Comparison of ENCODE assay signal across 8 cellular contexts in the genomic region with DNA sequence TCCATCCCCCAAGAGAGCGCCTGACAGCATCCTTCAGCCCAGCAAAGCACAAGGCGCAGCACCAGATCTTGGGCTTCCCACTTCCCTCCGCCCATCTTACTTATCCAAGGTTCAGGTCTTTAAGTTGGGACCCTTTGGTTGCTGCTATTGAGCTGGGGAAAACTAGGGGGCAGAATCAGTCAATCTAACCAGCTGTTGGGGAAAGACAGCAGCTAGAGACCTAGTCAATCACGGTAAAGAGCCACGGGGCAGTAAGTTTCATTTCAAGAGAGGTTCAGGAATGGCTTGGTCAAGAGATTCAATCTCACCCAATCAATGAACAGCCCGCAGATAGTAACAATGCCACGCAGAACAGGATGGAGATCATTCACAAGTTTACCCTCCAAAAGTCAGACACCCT. TPM values are rescaled to one million over a fixed set of nuclear protein-coding genes. Genes with fewer than 3 reads are reported as not detected.
DNase-seq lines count a peak whose midpoint lies in the region; ATAC-seq and TF ChIP-seq lines count a peak whose summit lies in the region.

No MANE protein-coding gene starts in this region.

- H3K4me1 Mint-ChIP-seq in CD4-positive, CD25-positive, alpha-beta regulatory T cell: peaks cover 6 to 19% (median 11%) of the 10 kb centered on the region in 4 donors
- peaks cover 28 to 43% of the 10 kb centered on the region in 2 donors for H3K4me1 Mint-ChIP-seq in natural killer cell

- TF ChIP-seq CTCF in choroid plexus epithelial cell (conservative IDR thresholded peaks at IDR 0.05; ENCODE audit: low read depth, low read length) (no peak), natural killer cell (IDR thresholded peaks at IDR 0.05) (no peak)

- peaks cover 0 to 3% (median 0%) of the 10 kb centered on the region in 7 donors for H3K9me3 Mint-ChIP-seq in CD4-positive, CD25-positive, alpha-beta regulatory T cell
- H3K9me3 Mint-ChIP-seq in natural killer cell: no peaks in the 10 kb centered on the region

- peaks cover 34% of the 10 kb centered on the region for H3K4me1 ChIP-seq in CD4-positive, CD25-positive, alpha-beta regulatory T cell (ENCODE audit: control insufficient read depth, insufficient read depth, low read length, poor library complexity, severe bottlenecking)
- 0 out of 2 replicates have a peak, but pooled peaks cover 7% of the 10 kb centered on the region for H3K4me1 ChIP-seq in HUES64 (ENCODE audit: insufficient read depth, low read length)

- H3K27ac ChIP-seq in CD4-positive, CD25-positive, alpha-beta regulatory T cell (ENCODE audit: insufficient read depth, low read length, poor library complexity, severe bottlenecking): no peak overlapping the region
- no peak overlapping the region for H3K27ac ChIP-seq in HUES64 (ENCODE audit: low read depth, low read length)

- no peak overlapping the region for H3K27ac Mint-ChIP-seq in CD4-positive, CD25-positive, alpha-beta regulatory T cell
- no peak overlapping the region for H3K27ac Mint-ChIP-seq in natural killer cell

- 26% methylated on average over 7 of the region's 7 CpGs for WGBS in HUES64

- H3K36me3 Mint-ChIP-seq in CD4-positive, CD25-positive, alpha-beta regulatory T cell: no peaks in the 10 kb centered on the region
- no peaks in the 10 kb centered on the region for H3K36me3 Mint-ChIP-seq in natural killer cell

- H3K27me3 ChIP-seq in CD4-positive, CD25-positive, alpha-beta regulatory T cell (ENCODE audit: control insufficient read depth, insufficient read depth, low read length): peaks cover 29% of the 10 kb centered on the region
- peaks cover 57% of the 10 kb centered on the region for H3K27me3 ChIP-seq in HUES64 (ENCODE audit: insufficient read depth, low read length)

- DNase-seq in CD4-positive, CD25-positive, alpha-beta regulatory T cell: no peak
- DNase-seq in choroid plexus epithelial cell (ENCODE audit: low read depth) (no peak), natural killer cell (no peak), NCI-H2227 (lab: John Stamatoyannopoulos, UW; ENCODE audit: unreplicated experiment) (no peak), dermis blood vessel endothelial cell (no peak)
- no peak for DNase-seq in activated CD4-positive, alpha-beta T cell treated with anti-CD3 and anti-CD28 coated beads, Interleukin-2, amount 50 U/mL, for 4 hours

- no peak for ATAC-seq in CD4-positive, CD25-positive, alpha-beta regulatory T cell (ENCODE audit: low read depth in 2 of 2)
- ATAC-seq in natural killer cell (no peak), HG03432 (IDR thresholded peaks at IDR 0.05; ENCODE audit: unreplicated experiment) (no peak)

- no peaks in the 10 kb centered on the region for H3K36me3 ChIP-seq in CD4-positive, CD25-positive, alpha-beta regulatory T cell (ENCODE audit: control insufficient read depth, insufficient read depth, low read length)
- H3K36me3 ChIP-seq in HUES64 (ENCODE audit: insufficient read depth, low read length): no peaks in the 10 kb centered on the region

- no peaks in the 10 kb centered on the region for H3K9me3 ChIP-seq in CD4-positive, CD25-positive, alpha-beta regulatory T cell (ENCODE audit: control insufficient read depth in 2 of 2, low read length in 2 of 2)
- H3K9me3 ChIP-seq in HUES64 (ENCODE audit: insufficient read depth, low read depth, low read length): no peaks in the 10 kb centered on the region

- peak overlapping the region; percentile 48 to 89 (median 76) for H3K4me3 Mint-ChIP-seq in CD4-positive, CD25-positive, alpha-beta regulatory T cell
- peak overlapping the region; percentile 96 for H3K4me3 Mint-ChIP-seq in natural killer cell

- no peak overlapping the region for H3K9ac ChIP-seq in HUES64 (ENCODE audit: low read depth, low read length)

- peak overlapping the region; percentile 13 for H3K4me3 ChIP-seq in CD4-positive, CD25-positive, alpha-beta regulatory T cell (ENCODE audit: low read depth, low read length)
- H3K4me3 ChIP-seq in HUES64 (ENCODE audit: low read length) (peak overlapping the region; percentile 64), choroid plexus epithelial cell (ENCODE audit: low read depth, low read length) (peak overlapping the region; percentile 64)

- intact Hi-C loops in natural killer cell (cut with micrococcal nuclease): loop anchor here (5.0 kb wide), 1 partner anchor 304 kb away; a partner anchor contains a TSS

- peaks cover 54% of the 10 kb centered on the region for H3K27me3 Mint-ChIP-seq in CD4-positive, CD25-positive, alpha-beta regulatory T cell
- H3K27me3 Mint-ChIP-seq in natural killer cell (ENCODE audit: low read depth in 2 of 2): peaks cover 38 to 68% of the 10 kb centered on the region in 2 donors

RNA-seq across cellular contexts. Expression of a gene that starts 1.7 kb away (rescaled TPM):
- total RNA-seq in CD4-positive, CD25-positive, alpha-beta regulatory T cell: 0.89 TPM
- under 1 TPM in 2 of 4 donors, not detected in 2; 0.12 to 0.13 TPM for polyA plus RNA-seq in CD4-positive, CD25-positive, alpha-beta regulatory T cell
- 7.3 TPM for polyA plus RNA-seq in HUES64 (2013, experiment 1 of 2)
- polyA plus RNA-seq in HUES64 (2013, experiment 2 of 2): 8.0 TPM
- total RNA-seq in natural killer cell (1 to 10 TPM in 2 of 3 donors, under 1 TPM in 1; 0.65 to 1.7 (median 1.1) TPM), dermis blood vessel endothelial cell (0.23 and 0.34 TPM in 2 replicates)

Comparison
In these comparisons a context has a peak if more than half of its experiments do, and no peak if none do; other contexts are left out.
1. H3K4me3 ChIP-seq: peak in every context shown above with its lines; median percentile 64 in HUES64; 64 in choroid plexus epithelial cell; 13 in CD4-positive, CD25-positive, alpha-beta regulatory T cell.